Comparison of ENCODE assay signal across 9 cellular contexts in the genomic region with DNA sequence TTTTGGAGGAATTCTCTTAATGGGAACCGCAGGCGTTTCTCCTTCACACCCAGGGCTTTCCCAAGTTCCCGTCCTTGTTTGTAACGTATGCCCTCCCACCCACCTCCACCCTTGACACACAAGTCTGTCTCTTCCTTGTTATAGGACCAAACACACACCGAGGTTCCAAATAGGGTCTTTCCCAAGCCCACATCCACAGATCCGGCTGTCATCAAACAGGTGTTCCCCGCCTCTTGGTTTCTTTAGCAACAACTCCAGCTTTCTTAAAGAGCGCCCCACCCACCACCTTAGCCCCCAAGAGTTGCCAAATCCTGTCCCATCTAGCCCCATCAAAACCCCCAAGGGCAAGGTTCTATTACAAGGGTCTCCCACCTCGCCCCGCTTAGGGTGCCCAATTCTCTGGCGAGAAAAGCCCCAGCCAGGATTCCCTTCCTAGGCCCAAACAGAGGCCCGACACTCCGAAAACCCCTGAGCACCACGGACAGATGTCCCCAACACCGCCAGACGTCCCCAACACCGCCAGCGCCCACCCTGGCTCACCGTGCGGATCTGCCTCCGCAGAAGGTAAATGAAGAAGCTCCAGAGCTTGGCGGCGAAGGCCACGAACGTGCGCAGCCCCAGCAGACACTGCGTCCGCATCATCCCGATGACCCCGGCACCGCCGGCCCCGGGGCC. TPM values are rescaled to one million over a fixed set of nuclear protein-coding genes. Genes with fewer than 3 reads are reported as not detected.
DNase-seq lines count a peak whose midpoint lies in the region; ATAC-seq and TF ChIP-seq lines count a peak whose summit lies in the region.
"Had no signal": no experiment of that assay in that cellular context is flagged by ENCODE, and none has a peak within 500 bp of the region (broad histone marks: within the 10 kb centered on the region; RNA-seq: fewer than 3 reads in every experiment).

No MANE protein-coding gene starts in this region.

- ATAC-seq in HG02870 (IDR thresholded peaks at IDR 0.05; ENCODE audit: unreplicated experiment): no peak

- peak in 1 of 5 donors; percentile 10 for DNase-seq in CD8-positive, alpha-beta memory T cell
- peak; percentile 67 for DNase-seq in endodermal cell
- no peak for DNase-seq in neuronal stem cell (ENCODE audit: low spot score)
- DNase-seq in 8988T: no peak
- DNase-seq in activated gamma-delta T cell treated with Interleukin-2 at 50 U/mL for 16 hours: no peak
- no peak for DNase-seq in NCI-H69 (lab: John Stamatoyannopoulos, UW)

- peaks cover 0 to 53% (median 14%) of the 10 kb centered on the region in 3 donors for H3K36me3 Mint-ChIP-seq in CD8-positive, alpha-beta memory T cell
- peaks cover 30% of the 10 kb centered on the region for H3K36me3 Mint-ChIP-seq in endodermal cell (ENCODE audit: low read depth)

- no peak overlapping the region for H2BK12ac ChIP-seq in neuronal stem cell (ENCODE audit: low read length)

- peaks cover 0 to 2% of the 10 kb centered on the region in 2 donors for H3K27me3 Mint-ChIP-seq in CD8-positive, alpha-beta memory T cell
- no peaks in the 10 kb centered on the region for H3K27me3 Mint-ChIP-seq in endodermal cell (ENCODE audit: insufficient read depth)

- H4K8ac ChIP-seq in neuronal stem cell (ENCODE audit: low read depth, low read length): no peak overlapping the region

- H3K36me3 ChIP-seq in CD8-positive, alpha-beta memory T cell (ENCODE audit: insufficient read depth, low read length): peaks cover 25% of the 10 kb centered on the region
- H3K36me3 ChIP-seq in OCI-LY1 (ENCODE audit: insufficient read depth, low read length) (peaks cover 36% of the 10 kb centered on the region), endodermal cell (ENCODE audit: control insufficient read depth, insufficient read depth, low read length) (peaks cover 31% of the 10 kb centered on the region), neuronal stem cell (replicated peaks in 1 of 2; ENCODE audit: control insufficient read depth in 2 of 2, insufficient read depth in 2 of 2, low read length in 2 of 2) (peaks cover 17 to 52% of the 10 kb centered on the region in 2 donors)

- peak overlapping the region; percentile 90 for H2BK5ac ChIP-seq in neuronal stem cell (ENCODE audit: low read length)

- H3K4me1 Mint-ChIP-seq in CD8-positive, alpha-beta memory T cell: peaks cover 41 to 55% (median 46%) of the 10 kb centered on the region in 3 donors
- peaks cover 25% of the 10 kb centered on the region for H3K4me1 Mint-ChIP-seq in endodermal cell

- H3K79me1 ChIP-seq in neuronal stem cell (ENCODE audit: low read depth, low read length): peaks cover 15% of the 10 kb centered on the region

- 2 to 4% methylated on average over 20 to 33 of the region's 33 CpGs for WGBS in endodermal cell (ENCODE audit: insufficient coverage in 1 of 2, insufficient read length in 1 of 2), 2 experiments
- no CpG with 5 or more reads among the region's 33 CpGs for WGBS in neuronal stem cell (ENCODE audit: extremely low coverage in 2 of 2, insufficient read length in 2 of 2, insufficient replicate concordance in 1 of 2), 2 donors

- H3K9ac ChIP-seq in OCI-LY1 (ENCODE audit: low read length) (peak overlapping the region; percentile 97), endodermal cell (ENCODE audit: extremely low read depth, low read length, poor library complexity, severe bottlenecking) (peak overlapping the region; percentile 90), neuronal stem cell (ENCODE audit: low read depth, low read length, poor library complexity) (peak overlapping the region; percentile 97)

- no peaks in the 10 kb centered on the region for H3F3A ChIP-seq in OCI-LY1 (ENCODE audit: insufficient read depth, low read length)

- no peak overlapping the region for H4K91ac ChIP-seq in neuronal stem cell (ENCODE audit: low read depth, low read length, poor library complexity)

- H3K9me3 Mint-ChIP-seq in CD8-positive, alpha-beta memory T cell: no peaks in the 10 kb centered on the region
- no peaks in the 10 kb centered on the region for H3K9me3 Mint-ChIP-seq in endodermal cell

- peak overlapping the region; percentile 99 for H3K4me2 ChIP-seq in OCI-LY1 (ENCODE audit: low read length)
- H3K4me2 ChIP-seq in neuronal stem cell (ENCODE audit: insufficient read depth, low read length, poor library complexity, severe bottlenecking): peak overlapping the region; percentile 92

- H3K4me3 ChIP-seq in CD8-positive, alpha-beta memory T cell (ENCODE audit: low read length): peak overlapping the region; percentile 68
- peak overlapping the region; percentile 77 for H3K4me3 ChIP-seq in OCI-LY1 (ENCODE audit: low read depth, low read length, poor library complexity, severe bottlenecking)
- H3K4me3 ChIP-seq in endodermal cell (ENCODE audit: low read length): peak overlapping the region; percentile 94
- peak overlapping the region; percentile 64 to 85 for H3K4me3 ChIP-seq in neuronal stem cell (ENCODE audit: low read length in 2 of 2)

- H3K4ac ChIP-seq in neuronal stem cell (ENCODE audit: low read length): no peak overlapping the region

- peak overlapping the region; percentile 97 for H3K27ac ChIP-seq in CD8-positive, alpha-beta memory T cell (ENCODE audit: low read depth, low read length)
- H3K27ac ChIP-seq in OCI-LY1 (ENCODE audit: low read depth, low read length, poor library complexity, severe bottlenecking): peak overlapping the region; percentile 39
- no peak overlapping the region for H3K27ac ChIP-seq in endodermal cell (ENCODE audit: low read depth, low read length)
- peak overlapping the region; percentile 99 for H3K27ac ChIP-seq in neuronal stem cell (replicated peaks; ENCODE audit: low read length)

- no peak overlapping the region for H2BK15ac ChIP-seq in neuronal stem cell (ENCODE audit: low read length)

- peak overlapping the region; percentile 86 to 96 (median 95) for H3K27ac Mint-ChIP-seq in CD8-positive, alpha-beta memory T cell
- H3K27ac Mint-ChIP-seq in endodermal cell: peak overlapping the region; percentile 94

- H3K9me2 ChIP-seq in OCI-LY1 (ENCODE audit: low read depth, low read length): no peaks in the 10 kb centered on the region

- CTCF ChIA-PET in CD8-positive, alpha-beta memory T cell (lab: Charles Lee): interaction anchor here (1.1 to 1.2 kb wide), 2 partner anchors 8 to 12 kb away, joined by 4 to 6 read pairs; partner anchors contain the start of gene GABARAP

- POLR2A ChIA-PET in CD8-positive, alpha-beta memory T cell (lab: Charles Lee): interaction anchor here (1.0 to 2.5 kb wide), 4 partner anchors 8 to 869 kb away, joined by 4 to 16 read pairs (median 10); partner anchors contain the start of genes DVL2, GABARAP and PHF23

- peak overlapping the region; percentile 37 for H3K23ac ChIP-seq in neuronal stem cell (ENCODE audit: low read depth, low read length, poor library complexity)

- H2AK5ac ChIP-seq in neuronal stem cell (ENCODE audit: low read depth, low read length): no peak overlapping the region

- peaks cover 31% of the 10 kb centered on the region for H3K79me2 ChIP-seq in OCI-LY1 (ENCODE audit: insufficient read depth, low read length)

- no peaks in the 10 kb centered on the region for H4K20me1 ChIP-seq in OCI-LY1 (ENCODE audit: insufficient read depth, low read length)

- H3K14ac ChIP-seq in neuronal stem cell (ENCODE audit: low read length): no peak overlapping the region

- peak overlapping the region; percentile 93 to 98 (median 95) for H3K4me3 Mint-ChIP-seq in CD8-positive, alpha-beta memory T cell
- H3K4me3 Mint-ChIP-seq in endodermal cell: peak overlapping the region; percentile 91

- no peaks in the 10 kb centered on the region for H3K27me3 ChIP-seq in CD8-positive, alpha-beta memory T cell (ENCODE audit: insufficient read depth, low read length, poor library complexity, severe bottlenecking)
- no peaks in the 10 kb centered on the region for H3K27me3 ChIP-seq in OCI-LY1 (ENCODE audit: insufficient read depth, low read length)
- no peaks in the 10 kb centered on the region for H3K27me3 ChIP-seq in endodermal cell (ENCODE audit: control insufficient read depth, insufficient read depth, low read length, poor library complexity, severe bottlenecking)
- H3K27me3 ChIP-seq in neuronal stem cell (ENCODE audit: control insufficient read depth in 3 of 3, insufficient read depth in 3 of 3, low read depth in 1 of 3, low read length in 3 of 3): no peaks in the 10 kb centered on the region

- H3K4me1 ChIP-seq in CD8-positive, alpha-beta memory T cell (ENCODE audit: insufficient read depth, low read length): peaks cover 33% of the 10 kb centered on the region
- H3K4me1 ChIP-seq in OCI-LY1 (ENCODE audit: insufficient read depth, low read length, severe bottlenecking) (peaks cover 32% of the 10 kb centered on the region), endodermal cell (ENCODE audit: control insufficient read depth, insufficient read depth, low read length) (no peaks in the 10 kb centered on the region), neuronal stem cell (ENCODE audit: control insufficient read depth in 2 of 2, insufficient read depth in 1 of 2, low read depth in 1 of 2, low read length in 2 of 2) (peaks cover 11 to 13% of the 10 kb centered on the region in 2 donors)

- peak overlapping the region; percentile 93 for H3K18ac ChIP-seq in neuronal stem cell (ENCODE audit: low read length)

- TF ChIP-seq CTCF in OCI-LY1 (IDR thresholded peaks at IDR 0.05; ENCODE audit: low read length) (no peak), endodermal cell (conservative IDR thresholded peaks at IDR 0.05) (no peak)

- H2AFZ ChIP-seq in OCI-LY1 (ENCODE audit: low read length): no peak overlapping the region
- H2AFZ ChIP-seq in neuronal stem cell (ENCODE audit: low read length): peak overlapping the region; percentile 90

- no peak overlapping the region for H2BK120ac ChIP-seq in neuronal stem cell (ENCODE audit: low read depth, low read length)

- H3K9me3 ChIP-seq in CD8-positive, alpha-beta memory T cell (ENCODE audit: low read length): no peaks in the 10 kb centered on the region
- H3K9me3 ChIP-seq in OCI-LY1 (ENCODE audit: low read length): no peaks in the 10 kb centered on the region
- H3K9me3 ChIP-seq in endodermal cell (ENCODE audit: control insufficient read depth, low read length): no peaks in the 10 kb centered on the region
- H3K9me3 ChIP-seq in neuronal stem cell (replicated peaks in 1 of 2; ENCODE audit: control insufficient read depth in 2 of 2, insufficient read depth in 1 of 2, low read depth in 1 of 2, low read length in 2 of 2): no peaks in the 10 kb centered on the region

RNA-seq across cellular contexts. Expression of gene CTDNEP1, which starts 0.7 kb away (rescaled TPM):
- 100 to 1,000 TPM; 224 to 240 TPM for total RNA-seq in CD8-positive, alpha-beta memory T cell
- 57.1 TPM for polyA plus RNA-seq in CD8-positive, alpha-beta memory T cell
- total RNA-seq in endodermal cell: 100 to 1,000 TPM; 123 to 125 TPM
- polyA plus RNA-seq in endodermal cell (2013, experiment 1 of 2): 156 TPM
- polyA plus RNA-seq in endodermal cell (2013, experiment 2 of 2): 135 TPM
- polyA plus RNA-seq in neuronal stem cell (2013, experiment 1 of 2): 138 TPM
- polyA plus RNA-seq in neuronal stem cell (2013, experiment 2 of 2): 137 TPM

RNA-seq across cellular contexts. Expression of gene ELP5, which starts 1.2 kb away (rescaled TPM):
- total RNA-seq in CD8-positive, alpha-beta memory T cell: 100 to 1,000 TPM; 106 to 111 TPM
- polyA plus RNA-seq in CD8-positive, alpha-beta memory T cell: 84.8 TPM
- total RNA-seq in endodermal cell: 10 to 100 TPM; 45.3 to 68.0 TPM
- 71.2 TPM for polyA plus RNA-seq in endodermal cell (2013, experiment 1 of 2)
- 61.3 TPM for polyA plus RNA-seq in endodermal cell (2013, experiment 2 of 2)
- 63.8 TPM for polyA plus RNA-seq in neuronal stem cell (2013, experiment 1 of 2)
- 61.6 TPM for polyA plus RNA-seq in neuronal stem cell (2013, experiment 2 of 2)

RNA-seq across cellular contexts. Expression of gene GABARAP, which starts 8.5 kb away (rescaled TPM):
- total RNA-seq in CD8-positive, alpha-beta memory T cell: 100 to 1,000 TPM; 156 to 165 TPM
- polyA plus RNA-seq in CD8-positive, alpha-beta memory T cell: 914 TPM
- total RNA-seq in endodermal cell: 100 to 1,000 TPM; 264 to 317 TPM
- 671 TPM for polyA plus RNA-seq in endodermal cell (2013, experiment 1 of 2)
- 581 TPM for polyA plus RNA-seq in endodermal cell (2013, experiment 2 of 2)
- 974 TPM for polyA plus RNA-seq in neuronal stem cell (2013, experiment 1 of 2)
- 956 TPM for polyA plus RNA-seq in neuronal stem cell (2013, experiment 2 of 2)

RNA-seq across cellular contexts. Expression of gene CLDN7, which starts 11.5 kb away (rescaled TPM):
- total RNA-seq in CD8-positive, alpha-beta memory T cell: 1 to 10 TPM in 1 of 2 experiments, under 1 TPM in 1; 0.63 to 1.1 TPM
- polyA plus RNA-seq in CD8-positive, alpha-beta memory T cell: 2.1 TPM
- 100 to 1,000 TPM; 142 to 149 TPM for total RNA-seq in endodermal cell
- polyA plus RNA-seq in endodermal cell (2013, experiment 1 of 2): 12.5 TPM
- polyA plus RNA-seq in endodermal cell (2013, experiment 2 of 2): 6.7 TPM
- 0.10 TPM for polyA plus RNA-seq in neuronal stem cell (2013, experiment 1 of 2)
- polyA plus RNA-seq in neuronal stem cell (2013, experiment 2 of 2): 0.11 TPM
- total RNA-seq: HT1080 had no signal

RNA-seq across cellular contexts. Expression of gene PHF23, which starts 11.5 kb away (rescaled TPM):
- 10 to 100 TPM; 48.0 to 51.9 TPM for total RNA-seq in CD8-positive, alpha-beta memory T cell
- 25.8 TPM for polyA plus RNA-seq in CD8-positive, alpha-beta memory T cell
- total RNA-seq in endodermal cell: 10 to 100 TPM; 67.3 to 71.6 TPM
- 59.3 TPM for polyA plus RNA-seq in endodermal cell (2013, experiment 1 of 2)
- 53.4 TPM for polyA plus RNA-seq in endodermal cell (2013, experiment 2 of 2)
- polyA plus RNA-seq in neuronal stem cell (2013, experiment 1 of 2): 84.8 TPM
- polyA plus RNA-seq in neuronal stem cell (2013, experiment 2 of 2): 83.7 TPM
